In genomic region chr2:38146302-38146916, GRCh38 we compare ENCODE assay signal across 8 cellular contexts.
A peak's percentile ranks its signal among the peaks of the same experiment; 100 is the strongest.
DNase-seq lines count a peak whose midpoint lies in the region; ATAC-seq and TF ChIP-seq lines count a peak whose summit lies in the region.

No MANE protein-coding gene starts in this region.

- no peaks in the 10 kb centered on the region for H3K36me3 Mint-ChIP-seq in activated T-cell treated with anti-CD3 and anti-CD28 coated beads, Interleukin-2, amount 50 U/mL, for 4 hours (ENCODE audit: insufficient read depth)

- H3K36me3 ChIP-seq in sigmoid colon: no peaks in the 10 kb centered on the region

- peak overlapping the region; percentile 53 to 69 (median 58) for H3K27ac ChIP-seq in sigmoid colon

- ATAC-seq in activated T-cell treated with anti-CD3 and anti-CD28 coated beads, Interleukin-2, amount 50 U/mL, for 4 hours: no peak
- peak; percentile 62 for ATAC-seq in HG02981 (IDR thresholded peaks at IDR 0.05; ENCODE audit: unreplicated experiment)
- ATAC-seq in SK-N-SH treated with all-trans-retinoic acid at 6 μM for 48 hours: peak; percentile 69

- peak; percentile 48 to 51 for DNase-seq in activated T-cell treated with anti-CD3 and anti-CD28 coated beads, Interleukin-2, amount 50 U/mL, for 48 hours
- no peak for DNase-seq in activated T-cell treated with anti-CD3 and anti-CD28 coated beads, Interleukin-2, amount 50 U/mL, for 4 hours
- DNase-seq in fibroblast of villous mesenchyme (ENCODE audit: low read depth) (peak; percentile 90), sigmoid colon (peak; percentile 69), NCI-H524 (lab: John Stamatoyannopoulos, UW) (no peak), GOT3 (lab: John Stamatoyannopoulos, UW) (no peak)

- intact Hi-C loops in sigmoid colon (cut with DNase I): no loop called here

- no peak for TF ChIP-seq POLR2A in sigmoid colon (IDR thresholded peaks at IDR 0.05)

- H3K4me1 Mint-ChIP-seq in activated T-cell treated with anti-CD3 and anti-CD28 coated beads, Interleukin-2, amount 50 U/mL, for 4 hours (ENCODE audit: low read depth): peaks cover 2% of the 10 kb centered on the region

- no peaks in the 10 kb centered on the region for H3K9me3 Mint-ChIP-seq in activated T-cell treated with anti-CD3 and anti-CD28 coated beads, Interleukin-2, amount 50 U/mL, for 4 hours

- peaks cover 0 to 13% (median 6%) of the 10 kb centered on the region in 4 donors for H3K4me1 ChIP-seq in sigmoid colon

- no peaks in the 10 kb centered on the region for H3K9me3 ChIP-seq in sigmoid colon

- no peaks in the 10 kb centered on the region for H3K27me3 ChIP-seq in sigmoid colon

- H3K4me3 ChIP-seq in fibroblast of villous mesenchyme (ENCODE audit: low read depth, low read length): peak overlapping the region; percentile 16
- no peak overlapping the region for H3K4me3 ChIP-seq in sigmoid colon

- WGBS in sigmoid colon, 2 donors: 39 to 85% methylated on average over 7 of the region's 7 CpGs

- TF ChIP-seq CTCF in fibroblast of villous mesenchyme (IDR thresholded peaks at IDR 0.05; ENCODE audit: insufficient read depth, low read depth, low read length) (no peak), sigmoid colon (IDR thresholded peaks at IDR 0.05) (no peak)

- H3K27me3 Mint-ChIP-seq in activated T-cell treated with anti-CD3 and anti-CD28 coated beads, Interleukin-2, amount 50 U/mL, for 4 hours (ENCODE audit: low read depth): peaks cover 17% of the 10 kb centered on the region

- TF ChIP-seq EP300 in sigmoid colon (IDR thresholded peaks at IDR 0.05): no peak

- no peak overlapping the region for H3K4me3 Mint-ChIP-seq in activated T-cell treated with anti-CD3 and anti-CD28 coated beads, Interleukin-2, amount 50 U/mL, for 4 hours

TF ChIP-seq in SK-N-SH treated with all-trans-retinoic acid at 6 μM for 48 hours, 23 proteins besides CTCF, POLR2A, EP300 and RAD21:
- TF ChIP-seq ZFP3 (CRISPR knock-in tag; IDR thresholded peaks at IDR 0.05) (peak; percentile 67; the same call in 1 of the 2 replicates), PPARA (CRISPR knock-in tag; IDR thresholded peaks at IDR 0.05; ENCODE audit: borderline replicate concordance) (no peak)

Comparison
In these comparisons a context has a peak if more than half of its experiments do, and no peak if none do; other contexts are left out.
1. DNase-seq: peak in activated T-cell treated with anti-CD3 and anti-CD28 coated beads, Interleukin-2, amount 50 U/mL, for 48 hours (2 of 2), fibroblast of villous mesenchyme (single experiment) and sigmoid colon (single experiment); none in activated T-cell treated with anti-CD3 and anti-CD28 coated beads, Interleukin-2, amount 50 U/mL, for 4 hours (single experiment), NCI-H524 (0 of 2) and GOT3 (single experiment).
2. ATAC-seq: peak in HG02981 (single experiment) and SK-N-SH treated with all-trans-retinoic acid at 6 μM for 48 hours (single experiment); none in activated T-cell treated with anti-CD3 and anti-CD28 coated beads, Interleukin-2, amount 50 U/mL, for 4 hours (0 of 2).